ENCODE assay signal across 14 cellular contexts in the genomic region with DNA sequence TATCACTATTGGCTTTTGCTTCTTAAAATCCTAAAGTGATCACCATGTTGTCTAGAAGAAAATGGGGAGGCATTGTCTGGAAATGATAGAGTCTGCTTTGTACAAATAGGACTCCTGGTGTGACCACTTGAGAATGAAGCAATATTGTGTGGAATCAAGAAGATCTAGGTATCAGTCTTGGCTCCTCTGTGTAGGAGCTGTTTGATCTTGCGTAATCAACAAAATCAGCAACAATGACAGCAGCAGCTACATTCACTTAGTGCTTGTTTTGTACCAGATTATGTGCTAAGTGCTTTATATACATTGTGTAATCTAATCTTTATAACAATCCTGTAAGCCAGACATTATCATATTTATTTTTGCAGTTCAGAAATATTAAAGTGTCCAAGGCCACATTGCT.
DNase-seq lines count a peak whose midpoint lies in the region; ATAC-seq lines count a peak whose summit lies in the region.
"Had no signal": no experiment of that assay in that cellular context is flagged by ENCODE, and none has a peak within 500 bp of the region (broad histone marks: within the 10 kb centered on the region; RNA-seq: fewer than 3 reads in every experiment).

No MANE protein-coding gene starts in this region.

- peak; percentile 19 for DNase-seq in CD1c-positive myeloid dendritic cell (ENCODE audit: extremely low spot score)
- peak; percentile 73 for DNase-seq in OCI-M1 (lab: John Stamatoyannopoulos, UW)
- DNase-seq in iris pigment epithelial cell (ENCODE audit: low read depth): peak; percentile 49
- DNase-seq in Ammon's horn (ENCODE audit: low spot score): no peak
- no peak for DNase-seq in NK-92 treated with Interleukin-12 subunit alpha and Interleukin-12 subunit beta, amount 100 ng/mL, for 24 hours (lab: John Stamatoyannopoulos, UW)
- DNase-seq: activated CD4-positive, alpha-beta T cell treated with anti-CD3 and anti-CD28 coated beads for 36 hours; activated T-cell treated with anti-CD3 and anti-CD28 coated beads, Interleukin-2, amount 50 U/mL, for 1 hour; heart right ventricle; NCI-H1436; NCI-H524; RPMI8226; testis had no signal

- ATAC-seq in GM19397 (IDR thresholded peaks at IDR 0.05; ENCODE audit: unreplicated experiment): peak; percentile 17
- ATAC-seq in GM19324 (IDR thresholded peaks at IDR 0.05; ENCODE audit: low FRiP score, unreplicated experiment): no peak
- ATAC-seq: heart right ventricle had no signal

Comparison
In these comparisons a context has a peak if more than half of its experiments do, and no peak if none do; other contexts are left out.
1. DNase-seq: peak in CD1c-positive myeloid dendritic cell (single experiment), OCI-M1 (single experiment) and iris pigment epithelial cell (single experiment); none in Ammon's horn (single experiment) and NK-92 treated with Interleukin-12 subunit alpha and Interleukin-12 subunit beta, amount 100 ng/mL, for 24 hours (single experiment).